ENCODE assay signal across 22 cellular contexts in the genomic region with DNA sequence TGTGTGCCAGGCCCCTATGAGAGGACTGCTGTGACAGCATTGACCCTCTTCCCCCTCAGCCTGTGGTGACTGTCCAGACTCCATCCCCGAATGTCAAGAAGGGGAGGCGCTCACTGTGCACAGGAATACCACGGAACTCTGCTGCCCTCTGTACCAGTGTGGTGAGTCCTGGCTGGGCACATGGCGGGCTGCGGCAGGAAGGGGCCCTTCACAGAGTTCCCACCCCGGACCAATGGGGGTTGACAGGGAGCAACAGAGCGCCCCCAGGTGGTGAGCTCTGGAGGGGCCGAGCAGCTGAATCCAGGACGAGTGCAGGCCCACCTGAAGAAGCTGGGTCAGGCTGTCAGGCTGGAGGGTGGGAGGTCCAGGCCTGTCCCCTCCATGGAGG.
DNase-seq lines count a peak whose midpoint lies in the region; ATAC-seq and TF ChIP-seq lines count a peak whose summit lies in the region.
"Had no signal": no experiment of that assay in that cellular context is flagged by ENCODE, and none has a peak within 500 bp of the region (broad histone marks: within the 10 kb centered on the region; RNA-seq: fewer than 3 reads in every experiment).

No MANE protein-coding gene starts in this region.

- intact Hi-C loops in mucosa of descending colon (cut with DNase I, micrococcal nuclease) = no loop called here

- H3K4me2 ChIP-seq in SK-N-SH = no peak overlapping the region
- no peak overlapping the region for H3K4me2 ChIP-seq in Loucy (ENCODE audit: low read depth, low read length, poor library complexity, severe bottlenecking)
- H3K4me2 ChIP-seq in neural progenitor cell = no peak overlapping the region
- H3K4me2 ChIP-seq: PC-9 had no signal

- no peak; the same call in 1 of the 2 replicates for TF ChIP-seq CTCF in SK-N-SH (IDR thresholded peaks at IDR 0.05)
- peak; percentile 33 for TF ChIP-seq CTCF in Loucy (conservative IDR thresholded peaks at IDR 0.05; ENCODE audit: low read length)
- TF ChIP-seq CTCF in astrocyte of the spinal cord (IDR thresholded peaks at IDR 0.05; ENCODE audit: low read depth, low read length) = peak; percentile 0
- TF ChIP-seq CTCF in neural progenitor cell (IDR thresholded peaks at IDR 0.05) = peak; percentile 16
- TF ChIP-seq CTCF in mucosa of descending colon (IDR thresholded peaks at IDR 0.05) = no peak

- H3K27ac ChIP-seq in SK-N-SH (ENCODE audit: low read depth in 2 of 2, low read length in 1 of 2) = no peak overlapping the region
- H3K27ac ChIP-seq in neural progenitor cell = no peak overlapping the region
- H3K27ac ChIP-seq: GM23248, PC-9, SK-N-MC had no signal

- H3K27me3 Mint-ChIP-seq in neural progenitor cell (ENCODE audit: insufficient read depth, low read depth) = peaks cover 5% of the 10 kb centered on the region

- H3K4me3 Mint-ChIP-seq in neural progenitor cell = no peak overlapping the region
- H3K4me3 Mint-ChIP-seq: CD4-positive, alpha-beta memory T cell; HFFc6 had no signal

- H3K9ac ChIP-seq in SK-N-SH = no peak overlapping the region
- H3K9ac ChIP-seq in Loucy (ENCODE audit: low read depth, low read length, poor library complexity, severe bottlenecking) = no peak overlapping the region
- no peak overlapping the region for H3K9ac ChIP-seq in neural progenitor cell
- H3K9ac ChIP-seq: GM23248 had no signal

- no peak for TF ChIP-seq RAD21 in SK-N-SH (IDR thresholded peaks at IDR 0.05; ENCODE audit: low read length)

- no peak for TF ChIP-seq EP300 in SK-N-SH (IDR thresholded peaks at IDR 0.05; ENCODE audit: borderline replicate concordance in 1 of 2, low read depth in 1 of 2, low read length in 1 of 2)

- H3K9me2 ChIP-seq in SK-N-SH (no peaks in the 10 kb centered on the region), Loucy (replicated peaks; ENCODE audit: low read depth, low read length) (no peaks in the 10 kb centered on the region)

- in situ Hi-C loops in astrocyte of the spinal cord (cut with HindIII; ENCODE audit: low sequenced_read_pairs) = no loop called here

- H3K27me3 ChIP-seq in SK-N-SH (ENCODE audit: insufficient read depth) (no peaks in the 10 kb centered on the region), Loucy (ENCODE audit: insufficient read depth, low read length, poor library complexity, severe bottlenecking) (no peaks in the 10 kb centered on the region), neural progenitor cell (no peaks in the 10 kb centered on the region)
- H3K27me3 ChIP-seq: BE2C had no signal

- no peaks in the 10 kb centered on the region for H3K4me1 Mint-ChIP-seq in neural progenitor cell
- H3K4me1 Mint-ChIP-seq: CD4-positive, alpha-beta memory T cell had no signal

- no peaks in the 10 kb centered on the region for H3K36me3 Mint-ChIP-seq in neural progenitor cell
- H3K36me3 Mint-ChIP-seq: CD4-positive, alpha-beta memory T cell had no signal

- WGBS in SK-N-SH (ENCODE audit: low lambda C conversion rate) = 75% methylated on average over 3 of the region's 9 CpGs

- POLR2A ChIA-PET in SK-N-SH (lab: Yijun Ruan, JAX) = no interaction called here

- H3K9me3 Mint-ChIP-seq in neural progenitor cell = no peaks in the 10 kb centered on the region
- H3K9me3 Mint-ChIP-seq: CD4-positive, alpha-beta memory T cell; HFFc6 had no signal

- CTCF ChIA-PET in SK-N-SH (lab: Yijun Ruan, JAX) = interaction anchor here (0.7 to 2.0 kb wide), 4 partner anchors 10 to 342 kb away, joined by 3 to 7 read pairs (median 4); no protein-coding TSS in a partner anchor

- no peak overlapping the region for H3K4me3 ChIP-seq in SK-N-SH (ENCODE audit: low read depth in 2 of 2, low read length in 1 of 2)
- no peak overlapping the region for H3K4me3 ChIP-seq in Loucy (ENCODE audit: low read length, poor library complexity, severe bottlenecking)
- H3K4me3 ChIP-seq in astrocyte of the spinal cord (ENCODE audit: low read depth, low read length) = no peak overlapping the region
- no peak overlapping the region for H3K4me3 ChIP-seq in neural progenitor cell
- no peak overlapping the region for H3K4me3 ChIP-seq in mucosa of descending colon
- H3K4me3 ChIP-seq: GM23248, PC-9, SK-N-MC had no signal

- H3F3A ChIP-seq in SK-N-SH (replicated peaks; ENCODE audit: insufficient read depth) (no peaks in the 10 kb centered on the region), Loucy (ENCODE audit: low read depth) (no peaks in the 10 kb centered on the region), neural progenitor cell (ENCODE audit: low read depth) (no peaks in the 10 kb centered on the region)

- H4K20me1 ChIP-seq in SK-N-SH (ENCODE audit: insufficient read depth) (no peaks in the 10 kb centered on the region), Loucy (ENCODE audit: insufficient read depth, low read length, poor library complexity, severe bottlenecking) (no peaks in the 10 kb centered on the region), neural progenitor cell (ENCODE audit: low read depth) (no peaks in the 10 kb centered on the region)

- H2AFZ ChIP-seq in SK-N-SH (ENCODE audit: low read depth) (no peak overlapping the region), Loucy (ENCODE audit: low read length) (no peak overlapping the region), neural progenitor cell (replicated peaks) (no peak overlapping the region)
- H2AFZ ChIP-seq: GM23248, PC-9 had no signal

- ATAC-seq in SK-N-SH treated with all-trans-retinoic acid at 6 μM for 48 hours (no peak), GM21360 (IDR thresholded peaks at IDR 0.05; ENCODE audit: unreplicated experiment) (no peak), mucosa of descending colon (no peak)
- ATAC-seq: Right ventricle myocardium inferior had no signal

- H3K9me3 ChIP-seq in SK-N-SH (no peaks in the 10 kb centered on the region), Loucy (ENCODE audit: insufficient read depth, low read depth, low read length) (no peaks in the 10 kb centered on the region), neural progenitor cell (ENCODE audit: low read depth) (no peaks in the 10 kb centered on the region), mucosa of descending colon (no peaks in the 10 kb centered on the region)
- H3K9me3 ChIP-seq: BE2C had no signal

- H3K36me3 ChIP-seq in SK-N-SH (replicated peaks in 1 of 2; ENCODE audit: control insufficient read depth in 1 of 2, insufficient read depth in 2 of 2, low read length in 1 of 2) (no peaks in the 10 kb centered on the region), Loucy (ENCODE audit: insufficient read depth, low read length) (no peaks in the 10 kb centered on the region), neural progenitor cell (no peaks in the 10 kb centered on the region), mucosa of descending colon (ENCODE audit: low read depth) (no peaks in the 10 kb centered on the region)
- H3K36me3 ChIP-seq: BE2C had no signal

- H3K27ac Mint-ChIP-seq in neural progenitor cell = no peak overlapping the region
- H3K27ac Mint-ChIP-seq: CD4-positive, alpha-beta memory T cell; HFFc6 had no signal

- DNase-seq in SK-N-SH (peak; percentile 19), astrocyte of the spinal cord (ENCODE audit: low read depth, low spot score) (no peak), neural progenitor cell (ENCODE audit: low spot score) (no peak), mucosa of descending colon (no peak), NCI-H146 (lab: John Stamatoyannopoulos, UW) (no peak)
- DNase-seq: 8988T; BE2C; Calu3; CD4-positive, alpha-beta memory T cell; DMS53; GM23248; HFFc6; NCI-H1930; NCI-H2171; NCI-H446 treated with DMSO at 0.1 percent for 48 hours; NCI-H748 treated with DMSO at 0.1 percent for 48 hours; PC-9 had no signal

- H3K79me2 ChIP-seq in SK-N-SH (ENCODE audit: insufficient read depth) = no peaks in the 10 kb centered on the region
- no peaks in the 10 kb centered on the region for H3K79me2 ChIP-seq in Loucy (ENCODE audit: insufficient read depth, low read length)
- H3K79me2 ChIP-seq in neural progenitor cell (ENCODE audit: low read depth) = no peaks in the 10 kb centered on the region

- H3K4me1 ChIP-seq in SK-N-SH (ENCODE audit: control insufficient read depth in 1 of 2, insufficient read depth in 2 of 2, low read depth in 1 of 2, low read length in 1 of 2) (no peaks in the 10 kb centered on the region), Loucy (ENCODE audit: insufficient read depth, low read length, poor library complexity, severe bottlenecking) (no peaks in the 10 kb centered on the region), neural progenitor cell (no peaks in the 10 kb centered on the region), mucosa of descending colon (ENCODE audit: low read depth) (no peaks in the 10 kb centered on the region)
- H3K4me1 ChIP-seq: BE2C had no signal

TF ChIP-seq in SK-N-SH, 30 proteins besides CTCF, POLR2A, EP300 and RAD21 (continues in another document):
- TF ChIP-seq MEF2A (IDR thresholded peaks at IDR 0.05; ENCODE audit: borderline replicate concordance, low read depth) = no peak
- TF ChIP-seq TEAD4 (IDR thresholded peaks at IDR 0.05; ENCODE audit: borderline replicate concordance, insufficient read depth) = no peak
- TF ChIP-seq MXI1 (IDR thresholded peaks at IDR 0.05; ENCODE audit: low read depth, low read length) = no peak

TF ChIP-seq in SK-N-SH treated with all-trans-retinoic acid at 6 μM for 48 hours, 23 proteins besides CTCF, POLR2A, EP300 and RAD21:
- TF ChIP-seq ISL1 (CRISPR knock-in tag; IDR thresholded peaks at IDR 0.05) (no peak), ZNF8 (CRISPR knock-in tag; IDR thresholded peaks at IDR 0.05) (no peak), TCF4 (CRISPR knock-in tag; IDR thresholded peaks at IDR 0.05; ENCODE audit: borderline replicate concordance) (no peak), TOX (CRISPR knock-in tag; IDR thresholded peaks at IDR 0.05; ENCODE audit: borderline replicate concordance) (no peak)
- TF ChIP-seq, protein P1, sequence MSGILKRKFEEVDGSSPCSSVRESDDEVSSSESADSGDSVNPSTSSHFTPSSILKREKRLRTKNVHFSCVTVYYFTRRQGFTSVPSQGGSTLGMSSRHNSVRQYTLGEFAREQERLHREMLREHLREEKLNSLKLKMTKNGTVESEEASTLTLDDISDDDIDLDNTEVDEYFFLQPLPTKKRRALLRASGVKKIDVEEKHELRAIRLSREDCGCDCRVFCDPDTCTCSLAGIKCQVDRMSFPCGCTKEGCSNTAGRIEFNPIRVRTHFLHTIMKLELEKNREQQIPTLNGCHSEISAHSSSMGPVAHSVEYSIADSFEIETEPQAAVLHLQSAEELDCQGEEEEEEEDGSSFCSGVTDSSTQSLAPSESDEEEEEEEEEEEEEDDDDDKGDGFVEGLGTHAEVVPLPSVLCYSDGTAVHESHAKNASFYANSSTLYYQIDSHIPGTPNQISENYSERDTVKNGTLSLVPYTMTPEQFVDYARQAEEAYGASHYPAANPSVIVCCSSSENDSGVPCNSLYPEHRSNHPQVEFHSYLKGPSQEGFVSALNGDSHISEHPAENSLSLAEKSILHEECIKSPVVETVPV (CRISPR knock-in tag; IDR thresholded peaks at IDR 0.05) = no peak

Comparison
In these comparisons a context has a peak if more than half of its experiments do, and no peak if none do; other contexts are left out.
1. CTCF ChIP-seq: peak in Loucy (single experiment), astrocyte of the spinal cord (single experiment) and neural progenitor cell (single experiment); none in SK-N-SH (single experiment) and mucosa of descending colon (single experiment).